Comparison of ENCODE assay signal across 1 cellular context in genomic region chr1:183993132-183993531, GRCh38.
TF ChIP-seq lines count a peak whose summit lies in the region.

No MANE protein-coding gene starts in this region.

TF ChIP-seq in HepG2, 621 proteins besides CTCF, POLR2A, EP300 and RAD21 (continued from another document):
- TF ChIP-seq AHDC1 (CRISPR knock-in tag; IDR thresholded peaks at IDR 0.05; ENCODE audit: borderline replicate concordance), result peak; percentile 34; the same call in 1 of the 2 replicates
- TF ChIP-seq FOSL1 (CRISPR knock-in tag; IDR thresholded peaks at IDR 0.05; ENCODE audit: borderline replicate concordance), result peak; percentile 60; the same call in 1 of the 2 replicates
- TF ChIP-seq ZNF770 (CRISPR knock-in tag; IDR thresholded peaks at IDR 0.05), result no peak
- no peak for TF ChIP-seq FOXO4 (CRISPR knock-in tag; conservative IDR thresholded peaks at IDR 0.05)
- TF ChIP-seq GMEB1 (CRISPR knock-in tag; IDR thresholded peaks at IDR 0.05; ENCODE audit: borderline replicate concordance), result no peak
- TF ChIP-seq ASH2L (IDR thresholded peaks at IDR 0.05; ENCODE audit: insufficient read length, low read depth, low read length), result no peak
- TF ChIP-seq CBFB (CRISPR knock-in tag; IDR thresholded peaks at IDR 0.05), result peak; percentile 58; the same call in 1 of the 2 replicates
- TF ChIP-seq ETV5 (CRISPR knock-in tag; IDR thresholded peaks at IDR 0.05; ENCODE audit: borderline replicate concordance), result peak; percentile 92
- TF ChIP-seq SOX13 (IDR thresholded peaks at IDR 0.05), result peak; percentile 29; the same call in 1 of the 2 replicates
- TF ChIP-seq SOX13 (CRISPR knock-in tag; conservative IDR thresholded peaks at IDR 0.05 in 1 of 2, IDR thresholded peaks at IDR 0.05 in 1 of 2), result peak in 1 of 2 experiments; percentile 20; a peak in 1 of 4 replicates
- TF ChIP-seq TP53 (CRISPR knock-in tag; conservative IDR thresholded peaks at IDR 0.05), result no peak
- 0 out of 2 replicates have a peak, but pooled peaks have one; percentile 18 for TF ChIP-seq ELF1 (CRISPR knock-in tag; IDR thresholded peaks at IDR 0.05)
- TF ChIP-seq SOX5 (CRISPR knock-in tag; IDR thresholded peaks at IDR 0.05; ENCODE audit: borderline replicate concordance), result no peak
- TF ChIP-seq ZBTB37 (CRISPR knock-in tag; IDR thresholded peaks at IDR 0.05), result peak; percentile 90
- peak; percentile 50 for TF ChIP-seq PAXIP1 (CRISPR knock-in tag; conservative IDR thresholded peaks at IDR 0.05)
